10 cellular contexts compared by ENCODE assay signal in the genomic region with DNA sequence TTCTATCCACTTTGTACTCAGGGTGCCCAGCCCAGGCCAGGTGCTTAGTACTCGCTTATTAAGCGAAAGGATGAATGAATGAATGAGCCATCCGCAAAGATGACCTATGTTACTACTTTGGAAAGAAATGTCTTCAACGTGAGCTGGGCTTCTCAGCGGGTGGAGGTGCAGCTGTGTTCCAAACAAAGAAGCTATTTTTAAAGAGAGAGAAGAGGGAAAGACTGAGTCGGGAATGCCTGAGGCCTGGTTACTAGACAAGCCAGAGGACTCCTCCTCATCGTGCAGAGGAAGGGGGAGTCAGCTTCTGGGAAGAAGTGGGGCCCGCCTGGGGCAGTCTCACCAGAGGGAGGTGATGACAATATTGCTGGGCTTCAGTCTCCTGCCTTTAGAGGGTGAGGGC. TPM values are rescaled to one million over a fixed set of nuclear protein-coding genes. Genes with fewer than 3 reads are reported as not detected.
DNase-seq lines count a peak whose midpoint lies in the region; ATAC-seq, FAIRE-seq and TF ChIP-seq lines count a peak whose summit lies in the region.
"Had no signal": no experiment of that assay in that cellular context is flagged by ENCODE, and none has a peak within 500 bp of the region (broad histone marks: within the 10 kb centered on the region; RNA-seq: fewer than 3 reads in every experiment).

No MANE protein-coding gene starts in this region.

- no peak for TF ChIP-seq CTCF in GM12875 (IDR thresholded peaks at IDR 0.05; ENCODE audit: borderline replicate concordance, insufficient read depth, low read depth, low read length)
- no peak for TF ChIP-seq CTCF in astrocyte of the spinal cord (IDR thresholded peaks at IDR 0.05; ENCODE audit: low read depth, low read length)
- TF ChIP-seq CTCF in nephron (IDR thresholded peaks at IDR 0.05; ENCODE audit: unreplicated experiment in 3 of 3): no peak
- no peak for TF ChIP-seq CTCF in HepG2 (CRISPR knock-in tag; IDR thresholded peaks at IDR 0.05)

- H4K20me1 ChIP-seq in BLaER1 (no peaks in the 10 kb centered on the region), HepG2 (ENCODE audit: insufficient read depth, low read length) (no peaks in the 10 kb centered on the region)

- H3K9ac ChIP-seq in BLaER1 (no peak overlapping the region), HepG2 (ENCODE audit: insufficient read depth, low read depth, low read length) (no peak overlapping the region)

- intact Hi-C loops in HepG2 (cut with micrococcal nuclease; ENCODE audit: unreplicated experiment): no loop called here

- H3K4me2 ChIP-seq in BLaER1: peak overlapping the region; percentile 59
- H3K4me2 ChIP-seq in HepG2 (ENCODE audit: low read depth, low read length): no peak overlapping the region

- no peaks in the 10 kb centered on the region for H3K36me3 Mint-ChIP-seq in nephron (ENCODE audit: low read depth)

- CTCF ChIA-PET in HepG2 (lab: Yijun Ruan, JAX; ENCODE audit: low intra/inter-chr PET ratio, low total read pairs): no interaction called here

- peaks cover 38% of the 10 kb centered on the region for H3K4me1 Mint-ChIP-seq in nephron

- H3K4me3 Mint-ChIP-seq in nephron: no peak overlapping the region

- H2AFZ ChIP-seq in HepG2 (ENCODE audit: low read length): no peak overlapping the region

- POLR2A ChIA-PET in HepG2 (lab: Yijun Ruan, JAX): no interaction called here

- ATAC-seq in HepG2: no peak
- ATAC-seq in HG02798 (IDR thresholded peaks at IDR 0.05; ENCODE audit: poor library complexity, unreplicated experiment): no peak
- no peak for ATAC-seq in HG03135 (IDR thresholded peaks at IDR 0.05; ENCODE audit: unreplicated experiment)

- H3K4me3 ChIP-seq in BLaER1: no peak overlapping the region
- H3K4me3 ChIP-seq in GM12875 (ENCODE audit: low read depth, low read length): peak overlapping the region; percentile 21
- no peak overlapping the region for H3K4me3 ChIP-seq in astrocyte of the spinal cord (ENCODE audit: low read depth, low read length)
- H3K4me3 ChIP-seq in HepG2 (replicated peaks in 1 of 3; ENCODE audit: insufficient read depth in 1 of 3, low read depth in 2 of 3, low read length in 3 of 3): no peak overlapping the region

- H3K27ac ChIP-seq in BLaER1 (peak overlapping the region; percentile 68; the same call in 1 of the 2 replicates), HepG2 (ENCODE audit: extremely low read length, insufficient read depth, low read length) (no peak overlapping the region)

- FAIRE-seq in HepG2 (lab: Jason Lieb, UNC) (no peak), H54 (lab: Jason Lieb, UNC) (no peak)
- FAIRE-seq: endothelial cell of umbilical vein had no signal

- H3K27me3 ChIP-seq in BLaER1 (no peaks in the 10 kb centered on the region), HepG2 (ENCODE audit: control insufficient read depth in 1 of 2, insufficient read depth in 2 of 2, low read length in 2 of 2) (peaks cover 0 to 23% of the 10 kb centered on the region in 2 experiments; a peak in 4 of 5 replicates)

- no peaks in the 10 kb centered on the region for H3K9me3 ChIP-seq in BLaER1
- no peaks in the 10 kb centered on the region for H3K9me3 ChIP-seq in HepG2 (ENCODE audit: low read length)

- in situ Hi-C loops in astrocyte of the spinal cord (cut with HindIII; ENCODE audit: low sequenced_read_pairs): no loop called here
- in situ Hi-C loops in HepG2 (cut with HindIII; ENCODE audit: extremely low pct_ligation_motif_present, low pct_unique_long_range_greater_than_20kb): no loop called here

- TF ChIP-seq POLR2A in HepG2 (IDR thresholded peaks at IDR 0.05; ENCODE audit: insufficient read depth in 1 of 2, low read depth in 2 of 2, low read length in 2 of 2) (no peak), H54 (IDR thresholded peaks at IDR 0.05; ENCODE audit: low read depth, low read length) (no peak)

- no peaks in the 10 kb centered on the region for H3K79me2 ChIP-seq in HepG2 (ENCODE audit: insufficient read depth, low read length)

- no TSS peak for BruUV-seq in HepG2 (replicated peaks; lab: Mats Ljungman, UMichigan)

- TF ChIP-seq EP300 in HepG2 (IDR thresholded peaks at IDR 0.05; ENCODE audit: low read depth in 2 of 2, low read length in 2 of 2) (no peak), HepG2 (CRISPR knock-in tag; IDR thresholded peaks at IDR 0.05; ENCODE audit: borderline replicate concordance) (no peak)

- DNase-seq in astrocyte of the spinal cord (ENCODE audit: low read depth, low spot score): peak; percentile 2
- no peak for DNase-seq in HepG2 (ENCODE audit: low spot score)
- no peak for DNase-seq in H54 (ENCODE audit: insufficient read length, low spot score)
- DNase-seq: NCI-H446 had no signal

- H3K27ac Mint-ChIP-seq in nephron: peak overlapping the region; percentile 84 to 91 (median 86)

- TF ChIP-seq RAD21 in HepG2 (CRISPR knock-in tag; IDR thresholded peaks at IDR 0.05): no peak

- peaks cover 4% of the 10 kb centered on the region for H3K27me3 Mint-ChIP-seq in nephron (ENCODE audit: low read depth)

- no peaks in the 10 kb centered on the region for H3K9me3 Mint-ChIP-seq in nephron

- H3K4me1 ChIP-seq in BLaER1 (peaks cover 37% of the 10 kb centered on the region), HepG2 (ENCODE audit: insufficient read depth, low read length) (no peaks in the 10 kb centered on the region)

- 32% methylated on average over 8 of the region's 8 CpGs for WGBS in HepG2 (ENCODE audit: low lambda C conversion rate)

- H3K36me3 ChIP-seq in BLaER1: no peaks in the 10 kb centered on the region
- no peaks in the 10 kb centered on the region for H3K36me3 ChIP-seq in HepG2 (replicated peaks in 1 of 2; ENCODE audit: control insufficient read depth in 1 of 2, insufficient read depth in 2 of 2, low read length in 2 of 2)

TF ChIP-seq in HepG2, 621 proteins besides CTCF, POLR2A, EP300 and RAD21 (continues in another document):
- TF ChIP-seq, protein P1, sequence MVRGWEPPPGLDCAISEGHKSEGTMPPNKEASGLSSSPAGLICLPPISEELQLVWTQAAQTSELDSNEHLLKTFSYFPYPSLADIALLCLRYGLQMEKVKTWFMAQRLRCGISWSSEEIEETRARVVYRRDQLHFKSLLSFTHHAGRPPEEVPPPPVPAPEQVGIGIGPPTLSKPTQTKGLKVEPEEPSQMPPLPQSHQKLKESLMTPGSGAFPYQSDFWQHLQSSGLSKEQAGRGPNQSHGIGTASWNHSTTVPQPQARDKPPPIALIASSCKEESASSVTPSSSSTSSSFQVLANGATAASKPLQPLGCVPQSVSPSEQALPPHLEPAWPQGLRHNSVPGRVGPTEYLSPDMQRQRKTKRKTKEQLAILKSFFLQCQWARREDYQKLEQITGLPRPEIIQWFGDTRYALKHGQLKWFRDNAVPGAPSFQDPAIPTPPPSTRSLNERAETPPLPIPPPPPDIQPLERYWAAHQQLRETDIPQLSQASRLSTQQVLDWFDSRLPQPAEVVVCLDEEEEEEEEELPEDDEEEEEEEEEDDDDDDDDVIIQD (CRISPR knock-in tag; IDR thresholded peaks at IDR 0.05; ENCODE audit: low read depth): no peak
- TF ChIP-seq, protein P2, sequence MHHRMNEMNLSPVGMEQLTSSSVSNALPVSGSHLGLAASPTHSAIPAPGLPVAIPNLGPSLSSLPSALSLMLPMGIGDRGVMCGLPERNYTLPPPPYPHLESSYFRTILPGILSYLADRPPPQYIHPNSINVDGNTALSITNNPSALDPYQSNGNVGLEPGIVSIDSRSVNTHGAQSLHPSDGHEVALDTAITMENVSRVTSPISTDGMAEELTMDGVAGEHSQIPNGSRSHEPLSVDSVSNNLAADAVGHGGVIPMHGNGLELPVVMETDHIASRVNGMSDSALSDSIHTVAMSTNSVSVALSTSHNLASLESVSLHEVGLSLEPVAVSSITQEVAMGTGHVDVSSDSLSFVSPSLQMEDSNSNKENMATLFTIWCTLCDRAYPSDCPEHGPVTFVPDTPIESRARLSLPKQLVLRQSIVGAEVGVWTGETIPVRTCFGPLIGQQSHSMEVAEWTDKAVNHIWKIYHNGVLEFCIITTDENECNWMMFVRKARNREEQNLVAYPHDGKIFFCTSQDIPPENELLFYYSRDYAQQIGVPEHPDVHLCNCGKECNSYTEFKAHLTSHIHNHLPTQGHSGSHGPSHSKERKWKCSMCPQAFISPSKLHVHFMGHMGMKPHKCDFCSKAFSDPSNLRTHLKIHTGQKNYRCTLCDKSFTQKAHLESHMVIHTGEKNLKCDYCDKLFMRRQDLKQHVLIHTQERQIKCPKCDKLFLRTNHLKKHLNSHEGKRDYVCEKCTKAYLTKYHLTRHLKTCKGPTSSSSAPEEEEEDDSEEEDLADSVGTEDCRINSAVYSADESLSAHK (CRISPR knock-in tag; IDR thresholded peaks at IDR 0.05; ENCODE audit: borderline replicate concordance): no peak
- TF ChIP-seq, protein P3, sequence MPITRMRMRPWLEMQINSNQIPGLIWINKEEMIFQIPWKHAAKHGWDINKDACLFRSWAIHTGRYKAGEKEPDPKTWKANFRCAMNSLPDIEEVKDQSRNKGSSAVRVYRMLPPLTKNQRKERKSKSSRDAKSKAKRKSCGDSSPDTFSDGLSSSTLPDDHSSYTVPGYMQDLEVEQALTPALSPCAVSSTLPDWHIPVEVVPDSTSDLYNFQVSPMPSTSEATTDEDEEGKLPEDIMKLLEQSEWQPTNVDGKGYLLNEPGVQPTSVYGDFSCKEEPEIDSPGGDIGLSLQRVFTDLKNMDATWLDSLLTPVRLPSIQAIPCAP (CRISPR knock-in tag; IDR thresholded peaks at IDR 0.05; ENCODE audit: low read depth): no peak
- no peak for TF ChIP-seq ZMYM3 (CRISPR knock-in tag; IDR thresholded peaks at IDR 0.05)

RNA-seq across cellular contexts. Expression of a gene that starts 30.4 kb away (rescaled TPM):
- not detected in 2 replicates for total RNA-seq in HepG2 (2016; rRNA removed; fragmentation: Illumina TruSeq; extraction: Trizol)
- total RNA-seq in HepG2 (2016; cell fraction: cytosol; rRNA removed; fragmentation: Illumina TruSeq; extraction: Trizol; ENCODE audit: low read depth): not detected in 2 replicates
- not detected in 2 replicates for total RNA-seq in HepG2 (2016; cell fraction: insoluble cytoplasmic fraction; rRNA removed; fragmentation: Illumina TruSeq; extraction: Trizol)
- not detected in 2 replicates for total RNA-seq in HepG2 (2016; cell fraction: membrane; rRNA removed; fragmentation: Illumina TruSeq; extraction: Trizol)
- total RNA-seq in HepG2 (2016; cell fraction: nucleus; rRNA removed; fragmentation: Illumina TruSeq; extraction: Trizol): not detected in 2 replicates
- polyA plus RNA-seq in HepG2 (2011; rRNA removed): not detected in 2 replicates
- not detected in 2 replicates for polyA plus RNA-seq in HepG2 (2011; cell fraction: cytosol; rRNA removed)
- polyA plus RNA-seq in HepG2 (2011; cell fraction: nucleus; rRNA removed): not detected in 2 replicates
- polyA plus RNA-seq in HepG2 (2012): not detected in 2 replicates
- not detected in 2 replicates for polyA plus RNA-seq in HepG2 (2016; cell fraction: cytosol; fragmentation: Illumina TruSeq; extraction: Trizol; ENCODE audit: low read depth)
- not detected in 2 replicates for polyA plus RNA-seq in HepG2 (2016; cell fraction: insoluble cytoplasmic fraction; fragmentation: Illumina TruSeq; extraction: Trizol; ENCODE audit: low read depth)
- polyA plus RNA-seq in HepG2 (2016; cell fraction: membrane; fragmentation: Illumina TruSeq; extraction: Trizol; ENCODE audit: low read depth): not detected in 2 replicates
- polyA plus RNA-seq in HepG2 (2016; cell fraction: nucleus; fragmentation: Illumina TruSeq; extraction: Trizol; ENCODE audit: insufficient read depth, low read depth): not detected in 2 replicates
- polyA minus RNA-seq in HepG2 (2011; rRNA and poly(A)+ RNA removed; ENCODE audit: low replicate concordance): not detected in 2 replicates
- not detected in 2 replicates for polyA minus RNA-seq in HepG2 (2011; cell fraction: cytosol; rRNA and poly(A)+ RNA removed)
- not detected in 2 replicates for polyA minus RNA-seq in HepG2 (2011; cell fraction: nucleus; rRNA and poly(A)+ RNA removed)
- total RNA-seq: endothelial cell of umbilical vein had no signal
- polyA plus RNA-seq: endothelial cell of umbilical vein had no signal
